8 cellular contexts compared by ENCODE assay signal in genomic region chr6:153947817-153948447, GRCh38.
DNase-seq lines count a peak whose midpoint lies in the region; ATAC-seq and TF ChIP-seq lines count a peak whose summit lies in the region.

No MANE protein-coding gene starts in this region.

- no peaks in the 10 kb centered on the region for H3K36me3 ChIP-seq in mucosa of descending colon (ENCODE audit: low read depth)

- H3K9me3 ChIP-seq in mucosa of descending colon, result no peaks in the 10 kb centered on the region

- peak; percentile 15 for DNase-seq in NCI-H1092 treated with DMSO at 0.1 percent for 48 hours (lab: John Stamatoyannopoulos, UW)
- no peak for DNase-seq in NCI-H1092 (lab: John Stamatoyannopoulos, UW)
- peak; percentile 46 for DNase-seq in NAMALWA (ENCODE audit: low spot score)
- peak; percentile 25 to 37 for DNase-seq in cardiac fibroblast (ENCODE audit: low read depth in 2 of 2)
- peak in 1 of 3 donors; percentile 34 for DNase-seq in mucosa of descending colon
- DNase-seq in KG1 (lab: John Stamatoyannopoulos, UW), result no peak
- no peak for DNase-seq in NCI-H187 treated with DMSO at 0.1 percent for 48 hours (lab: John Stamatoyannopoulos, UW)

- H3K4me3 ChIP-seq in cardiac fibroblast (replicated peaks in 1 of 2; ENCODE audit: low read depth in 2 of 2, low read length in 2 of 2) (no peak overlapping the region), mucosa of descending colon (no peak overlapping the region)

- no peaks in the 10 kb centered on the region for H3K4me1 ChIP-seq in mucosa of descending colon (ENCODE audit: low read depth)

- intact Hi-C loops in mucosa of descending colon (cut with DNase I, micrococcal nuclease), result no loop called here

- ATAC-seq in GM19468 (IDR thresholded peaks at IDR 0.05; ENCODE audit: extremely low read depth, unreplicated experiment) (peak; percentile 28), mucosa of descending colon (peak; percentile 60)

- TF ChIP-seq CTCF in cardiac fibroblast (IDR thresholded peaks at IDR 0.05; ENCODE audit: low read depth, low read length) (peak; percentile 70), mucosa of descending colon (IDR thresholded peaks at IDR 0.05) (peak; percentile 93)

Comparison
In these comparisons a context has a peak if more than half of its experiments do, and no peak if none do; other contexts are left out.
1. DNase-seq: peak in NCI-H1092 treated with DMSO at 0.1 percent for 48 hours (single experiment), NAMALWA (single experiment) and cardiac fibroblast (2 of 2); none in NCI-H1092 (single experiment), KG1 (single experiment) and NCI-H187 treated with DMSO at 0.1 percent for 48 hours (single experiment).